1 cellular context compared by ENCODE assay signal in the genomic region with DNA sequence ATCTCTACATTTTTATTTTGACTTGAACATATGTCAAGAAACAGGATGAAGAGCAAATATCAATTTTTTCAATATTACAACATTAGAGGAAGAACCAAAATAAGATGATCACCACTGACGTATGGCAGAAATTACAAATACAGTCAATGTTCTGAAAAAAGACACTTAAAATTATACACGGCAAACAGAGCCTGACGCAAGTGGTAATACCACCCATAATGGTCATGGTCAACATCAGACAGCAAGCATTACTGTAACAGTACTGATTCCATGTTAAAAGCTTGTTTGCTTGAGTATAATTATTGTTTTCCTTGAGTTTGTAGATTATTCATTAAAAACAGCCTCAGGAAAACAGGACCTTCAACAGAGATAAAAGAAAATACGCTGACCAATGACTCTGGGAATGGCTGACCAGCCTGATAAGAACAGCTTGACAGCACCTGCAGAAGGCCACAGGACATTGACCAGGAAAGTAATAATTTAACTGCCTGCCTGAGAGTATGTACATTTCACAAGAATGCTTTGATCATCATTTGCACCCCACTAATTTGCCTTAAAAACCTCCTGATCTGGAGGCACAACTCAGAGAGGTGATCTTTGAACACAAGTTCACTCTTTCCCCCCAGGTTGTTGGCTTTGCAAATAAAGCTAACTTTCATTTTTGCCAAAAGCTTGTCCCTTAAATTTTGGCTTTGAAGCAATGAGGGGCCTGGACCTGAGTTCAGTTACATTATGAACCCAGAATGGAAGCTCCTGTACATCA.
TF ChIP-seq lines count a peak whose summit lies in the region.

No MANE protein-coding gene starts in this region.

TF ChIP-seq in HepG2, 621 proteins besides CTCF, POLR2A, EP300 and RAD21 (continued from another document and continues in another):
- TF ChIP-seq, protein P1, sequence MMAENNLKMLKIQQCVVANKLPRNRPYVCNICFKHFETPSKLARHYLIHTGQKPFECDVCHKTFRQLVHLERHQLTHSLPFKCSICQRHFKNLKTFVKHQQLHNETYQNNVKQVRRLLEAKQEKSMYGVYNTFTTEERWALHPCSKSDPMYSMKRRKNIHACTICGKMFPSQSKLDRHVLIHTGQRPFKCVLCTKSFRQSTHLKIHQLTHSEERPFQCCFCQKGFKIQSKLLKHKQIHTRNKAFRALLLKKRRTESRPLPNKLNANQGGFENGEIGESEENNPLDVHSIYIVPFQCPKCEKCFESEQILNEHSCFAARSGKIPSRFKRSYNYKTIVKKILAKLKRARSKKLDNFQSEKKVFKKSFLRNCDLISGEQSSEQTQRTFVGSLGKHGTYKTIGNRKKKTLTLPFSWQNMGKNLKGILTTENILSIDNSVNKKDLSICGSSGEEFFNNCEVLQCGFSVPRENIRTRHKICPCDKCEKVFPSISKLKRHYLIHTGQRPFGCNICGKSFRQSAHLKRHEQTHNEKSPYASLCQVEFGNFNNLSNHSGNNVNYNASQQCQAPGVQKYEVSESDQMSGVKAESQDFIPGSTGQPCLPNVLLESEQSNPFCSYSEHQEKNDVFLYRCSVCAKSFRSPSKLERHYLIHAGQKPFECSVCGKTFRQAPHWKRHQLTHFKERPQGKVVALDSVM (CRISPR knock-in tag; IDR thresholded peaks at IDR 0.05): 0 out of 2 replicates have a peak, but pooled peaks have one; percentile 23
- TF ChIP-seq NFYB (CRISPR knock-in tag; IDR thresholded peaks at IDR 0.05) (peak; percentile 39), ZKSCAN1 (IDR thresholded peaks at IDR 0.05; ENCODE audit: low read length) (peak; percentile 11; the same call in 1 of the 2 replicates), KLF16 (CRISPR knock-in tag; IDR thresholded peaks at IDR 0.05) (peak in 1 of 2 experiments; percentile 41; a peak in 1 of 4 replicates), RFX3 (CRISPR knock-in tag; IDR thresholded peaks at IDR 0.05) (no peak), SMAD1 (CRISPR knock-in tag; IDR thresholded peaks at IDR 0.05; ENCODE audit: borderline replicate concordance, low read depth) (no peak), PPARG (CRISPR knock-in tag; conservative IDR thresholded peaks at IDR 0.05) (peak; percentile 57; the same call in 1 of the 2 replicates), EED (CRISPR knock-in tag; IDR thresholded peaks at IDR 0.05) (no peak), PHF5A (CRISPR knock-in tag; IDR thresholded peaks at IDR 0.05; ENCODE audit: low read depth, unreplicated experiment) (no peak), ZNF569 (CRISPR knock-in tag; IDR thresholded peaks at IDR 0.05; ENCODE audit: borderline replicate concordance) (no peak), ZNF891 (CRISPR knock-in tag; IDR thresholded peaks at IDR 0.05) (no peak), ZNF790 (CRISPR knock-in tag; IDR thresholded peaks at IDR 0.05; ENCODE audit: borderline replicate concordance) (no peak), ZNF816 (CRISPR knock-in tag; IDR thresholded peaks at IDR 0.05; ENCODE audit: borderline replicate concordance) (no peak; the same call in 1 of the 2 replicates), ZNF530 (CRISPR knock-in tag; IDR thresholded peaks at IDR 0.05; ENCODE audit: low read depth) (no peak), ZNF7 (CRISPR knock-in tag; IDR thresholded peaks at IDR 0.05) (no peak), ZSCAN9 (CRISPR knock-in tag; IDR thresholded peaks at IDR 0.05; ENCODE audit: borderline replicate concordance) (peak; percentile 27; the same call in 1 of the 2 replicates), TSC22D2 (CRISPR knock-in tag; IDR thresholded peaks at IDR 0.05; ENCODE audit: borderline replicate concordance) (no peak), TMF1 (CRISPR knock-in tag; IDR thresholded peaks at IDR 0.05; ENCODE audit: low read depth) (no peak), CBX2 (IDR thresholded peaks at IDR 0.05; ENCODE audit: low read depth, low read length) (no peak), CBX2 (CRISPR knock-in tag; IDR thresholded peaks at IDR 0.05; ENCODE audit: low read depth) (no peak)
- TF ChIP-seq, protein P2, sequence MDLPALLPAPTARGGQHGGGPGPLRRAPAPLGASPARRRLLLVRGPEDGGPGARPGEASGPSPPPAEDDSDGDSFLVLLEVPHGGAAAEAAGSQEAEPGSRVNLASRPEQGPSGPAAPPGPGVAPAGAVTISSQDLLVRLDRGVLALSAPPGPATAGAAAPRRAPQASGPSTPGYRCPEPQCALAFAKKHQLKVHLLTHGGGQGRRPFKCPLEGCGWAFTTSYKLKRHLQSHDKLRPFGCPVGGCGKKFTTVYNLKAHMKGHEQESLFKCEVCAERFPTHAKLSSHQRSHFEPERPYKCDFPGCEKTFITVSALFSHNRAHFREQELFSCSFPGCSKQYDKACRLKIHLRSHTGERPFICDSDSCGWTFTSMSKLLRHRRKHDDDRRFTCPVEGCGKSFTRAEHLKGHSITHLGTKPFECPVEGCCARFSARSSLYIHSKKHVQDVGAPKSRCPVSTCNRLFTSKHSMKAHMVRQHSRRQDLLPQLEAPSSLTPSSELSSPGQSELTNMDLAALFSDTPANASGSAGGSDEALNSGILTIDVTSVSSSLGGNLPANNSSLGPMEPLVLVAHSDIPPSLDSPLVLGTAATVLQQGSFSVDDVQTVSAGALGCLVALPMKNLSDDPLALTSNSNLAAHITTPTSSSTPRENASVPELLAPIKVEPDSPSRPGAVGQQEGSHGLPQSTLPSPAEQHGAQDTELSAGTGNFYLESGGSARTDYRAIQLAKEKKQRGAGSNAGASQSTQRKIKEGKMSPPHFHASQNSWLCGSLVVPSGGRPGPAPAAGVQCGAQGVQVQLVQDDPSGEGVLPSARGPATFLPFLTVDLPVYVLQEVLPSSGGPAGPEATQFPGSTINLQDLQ (CRISPR knock-in tag; IDR thresholded peaks at IDR 0.05): no peak
- TF ChIP-seq, protein P3, sequence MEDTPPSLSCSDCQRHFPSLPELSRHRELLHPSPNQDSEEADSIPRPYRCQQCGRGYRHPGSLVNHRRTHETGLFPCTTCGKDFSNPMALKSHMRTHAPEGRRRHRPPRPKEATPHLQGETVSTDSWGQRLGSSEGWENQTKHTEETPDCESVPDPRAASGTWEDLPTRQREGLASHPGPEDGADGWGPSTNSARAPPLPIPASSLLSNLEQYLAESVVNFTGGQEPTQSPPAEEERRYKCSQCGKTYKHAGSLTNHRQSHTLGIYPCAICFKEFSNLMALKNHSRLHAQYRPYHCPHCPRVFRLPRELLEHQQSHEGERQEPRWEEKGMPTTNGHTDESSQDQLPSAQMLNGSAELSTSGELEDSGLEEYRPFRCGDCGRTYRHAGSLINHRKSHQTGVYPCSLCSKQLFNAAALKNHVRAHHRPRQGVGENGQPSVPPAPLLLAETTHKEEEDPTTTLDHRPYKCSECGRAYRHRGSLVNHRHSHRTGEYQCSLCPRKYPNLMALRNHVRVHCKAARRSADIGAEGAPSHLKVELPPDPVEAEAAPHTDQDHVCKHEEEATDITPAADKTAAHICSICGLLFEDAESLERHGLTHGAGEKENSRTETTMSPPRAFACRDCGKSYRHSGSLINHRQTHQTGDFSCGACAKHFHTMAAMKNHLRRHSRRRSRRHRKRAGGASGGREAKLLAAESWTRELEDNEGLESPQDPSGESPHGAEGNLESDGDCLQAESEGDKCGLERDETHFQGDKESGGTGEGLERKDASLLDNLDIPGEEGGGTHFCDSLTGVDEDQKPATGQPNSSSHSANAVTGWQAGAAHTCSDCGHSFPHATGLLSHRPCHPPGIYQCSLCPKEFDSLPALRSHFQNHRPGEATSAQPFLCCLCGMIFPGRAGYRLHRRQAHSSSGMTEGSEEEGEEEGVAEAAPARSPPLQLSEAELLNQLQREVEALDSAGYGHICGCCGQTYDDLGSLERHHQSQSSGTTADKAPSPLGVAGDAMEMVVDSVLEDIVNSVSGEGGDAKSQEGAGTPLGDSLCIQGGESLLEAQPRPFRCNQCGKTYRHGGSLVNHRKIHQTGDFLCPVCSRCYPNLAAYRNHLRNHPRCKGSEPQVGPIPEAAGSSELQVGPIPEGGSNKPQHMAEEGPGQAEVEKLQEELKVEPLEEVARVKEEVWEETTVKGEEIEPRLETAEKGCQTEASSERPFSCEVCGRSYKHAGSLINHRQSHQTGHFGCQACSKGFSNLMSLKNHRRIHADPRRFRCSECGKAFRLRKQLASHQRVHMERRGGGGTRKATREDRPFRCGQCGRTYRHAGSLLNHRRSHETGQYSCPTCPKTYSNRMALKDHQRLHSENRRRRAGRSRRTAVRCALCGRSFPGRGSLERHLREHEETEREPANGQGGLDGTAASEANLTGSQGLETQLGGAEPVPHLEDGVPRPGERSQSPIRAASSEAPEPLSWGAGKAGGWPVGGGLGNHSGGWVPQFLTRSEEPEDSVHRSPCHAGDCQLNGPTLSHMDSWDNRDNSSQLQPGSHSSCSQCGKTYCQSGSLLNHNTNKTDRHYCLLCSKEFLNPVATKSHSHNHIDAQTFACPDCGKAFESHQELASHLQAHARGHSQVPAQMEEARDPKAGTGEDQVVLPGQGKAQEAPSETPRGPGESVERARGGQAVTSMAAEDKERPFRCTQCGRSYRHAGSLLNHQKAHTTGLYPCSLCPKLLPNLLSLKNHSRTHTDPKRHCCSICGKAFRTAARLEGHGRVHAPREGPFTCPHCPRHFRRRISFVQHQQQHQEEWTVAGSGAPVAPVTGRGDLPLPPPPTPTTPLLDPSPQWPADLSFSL (CRISPR knock-in tag; IDR thresholded peaks at IDR 0.05): no peak
- TF ChIP-seq, protein P4, sequence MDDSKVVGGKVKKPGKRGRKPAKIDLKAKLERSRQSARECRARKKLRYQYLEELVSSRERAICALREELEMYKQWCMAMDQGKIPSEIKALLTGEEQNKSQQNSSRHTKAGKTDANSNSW (CRISPR knock-in tag; IDR thresholded peaks at IDR 0.05; ENCODE audit: borderline replicate concordance): no peak
- TF ChIP-seq, protein P5, sequence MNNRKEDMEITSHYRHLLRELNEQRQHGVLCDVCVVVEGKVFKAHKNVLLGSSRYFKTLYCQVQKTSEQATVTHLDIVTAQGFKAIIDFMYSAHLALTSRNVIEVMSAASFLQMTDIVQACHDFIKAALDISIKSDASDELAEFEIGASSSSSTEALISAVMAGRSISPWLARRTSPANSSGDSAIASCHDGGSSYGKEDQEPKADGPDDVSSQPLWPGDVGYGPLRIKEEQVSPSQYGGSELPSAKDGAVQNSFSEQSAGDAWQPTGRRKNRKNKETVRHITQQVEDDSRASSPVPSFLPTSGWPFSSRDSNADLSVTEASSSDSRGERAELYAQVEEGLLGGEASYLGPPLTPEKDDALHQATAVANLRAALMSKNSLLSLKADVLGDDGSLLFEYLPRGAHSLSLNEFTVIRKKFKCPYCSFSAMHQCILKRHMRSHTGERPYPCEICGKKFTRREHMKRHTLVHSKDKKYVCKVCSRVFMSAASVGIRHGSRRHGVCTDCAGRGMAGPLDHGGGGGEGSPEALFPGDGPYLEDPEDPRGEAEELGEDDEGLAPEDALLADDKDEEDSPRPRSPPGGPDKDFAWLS (CRISPR knock-in tag; IDR thresholded peaks at IDR 0.05; ENCODE audit: borderline replicate concordance): 0 out of 2 replicates have a peak, but pooled peaks have one; percentile 63
- TF ChIP-seq, protein P6, sequence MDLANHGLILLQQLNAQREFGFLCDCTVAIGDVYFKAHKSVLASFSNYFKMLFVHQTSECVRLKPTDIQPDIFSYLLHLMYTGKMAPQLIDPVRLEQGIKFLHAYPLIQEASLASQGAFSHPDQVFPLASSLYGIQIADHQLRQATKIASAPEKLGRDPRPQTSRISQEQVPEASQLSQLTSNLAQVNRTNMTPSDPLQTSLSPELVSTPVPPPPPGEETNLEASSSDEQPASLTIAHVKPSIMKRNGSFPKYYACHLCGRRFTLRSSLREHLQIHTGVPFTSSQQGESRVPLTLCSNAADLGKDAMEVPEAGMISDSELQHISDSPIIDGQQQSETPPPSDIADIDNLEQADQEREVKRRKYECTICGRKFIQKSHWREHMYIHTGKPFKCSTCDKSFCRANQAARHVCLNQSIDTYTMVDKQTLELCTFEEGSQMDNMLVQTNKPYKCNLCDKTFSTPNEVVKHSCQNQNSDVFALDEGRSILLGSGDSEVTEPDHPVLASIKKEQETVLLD (CRISPR knock-in tag; IDR thresholded peaks at IDR 0.05; ENCODE audit: low read depth): no peak
- TF ChIP-seq, protein P7, sequence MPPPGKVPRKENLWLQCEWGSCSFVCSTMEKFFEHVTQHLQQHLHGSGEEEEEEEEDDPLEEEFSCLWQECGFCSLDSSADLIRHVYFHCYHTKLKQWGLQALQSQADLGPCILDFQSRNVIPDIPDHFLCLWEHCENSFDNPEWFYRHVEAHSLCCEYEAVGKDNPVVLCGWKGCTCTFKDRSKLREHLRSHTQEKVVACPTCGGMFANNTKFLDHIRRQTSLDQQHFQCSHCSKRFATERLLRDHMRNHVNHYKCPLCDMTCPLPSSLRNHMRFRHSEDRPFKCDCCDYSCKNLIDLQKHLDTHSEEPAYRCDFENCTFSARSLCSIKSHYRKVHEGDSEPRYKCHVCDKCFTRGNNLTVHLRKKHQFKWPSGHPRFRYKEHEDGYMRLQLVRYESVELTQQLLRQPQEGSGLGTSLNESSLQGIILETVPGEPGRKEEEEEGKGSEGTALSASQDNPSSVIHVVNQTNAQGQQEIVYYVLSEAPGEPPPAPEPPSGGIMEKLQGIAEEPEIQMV (CRISPR knock-in tag; IDR thresholded peaks at IDR 0.05; ENCODE audit: low read depth): no peak
- TF ChIP-seq, protein P8, sequence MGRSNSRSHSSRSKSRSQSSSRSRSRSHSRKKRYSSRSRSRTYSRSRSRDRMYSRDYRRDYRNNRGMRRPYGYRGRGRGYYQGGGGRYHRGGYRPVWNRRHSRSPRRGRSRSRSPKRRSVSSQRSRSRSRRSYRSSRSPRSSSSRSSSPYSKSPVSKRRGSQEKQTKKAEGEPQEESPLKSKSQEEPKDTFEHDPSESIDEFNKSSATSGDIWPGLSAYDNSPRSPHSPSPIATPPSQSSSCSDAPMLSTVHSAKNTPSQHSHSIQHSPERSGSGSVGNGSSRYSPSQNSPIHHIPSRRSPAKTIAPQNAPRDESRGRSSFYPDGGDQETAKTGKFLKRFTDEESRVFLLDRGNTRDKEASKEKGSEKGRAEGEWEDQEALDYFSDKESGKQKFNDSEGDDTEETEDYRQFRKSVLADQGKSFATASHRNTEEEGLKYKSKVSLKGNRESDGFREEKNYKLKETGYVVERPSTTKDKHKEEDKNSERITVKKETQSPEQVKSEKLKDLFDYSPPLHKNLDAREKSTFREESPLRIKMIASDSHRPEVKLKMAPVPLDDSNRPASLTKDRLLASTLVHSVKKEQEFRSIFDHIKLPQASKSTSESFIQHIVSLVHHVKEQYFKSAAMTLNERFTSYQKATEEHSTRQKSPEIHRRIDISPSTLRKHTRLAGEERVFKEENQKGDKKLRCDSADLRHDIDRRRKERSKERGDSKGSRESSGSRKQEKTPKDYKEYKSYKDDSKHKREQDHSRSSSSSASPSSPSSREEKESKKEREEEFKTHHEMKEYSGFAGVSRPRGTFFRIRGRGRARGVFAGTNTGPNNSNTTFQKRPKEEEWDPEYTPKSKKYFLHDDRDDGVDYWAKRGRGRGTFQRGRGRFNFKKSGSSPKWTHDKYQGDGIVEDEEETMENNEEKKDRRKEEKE (IDR thresholded peaks at IDR 0.05): no peak
- TF ChIP-seq, protein P9, sequence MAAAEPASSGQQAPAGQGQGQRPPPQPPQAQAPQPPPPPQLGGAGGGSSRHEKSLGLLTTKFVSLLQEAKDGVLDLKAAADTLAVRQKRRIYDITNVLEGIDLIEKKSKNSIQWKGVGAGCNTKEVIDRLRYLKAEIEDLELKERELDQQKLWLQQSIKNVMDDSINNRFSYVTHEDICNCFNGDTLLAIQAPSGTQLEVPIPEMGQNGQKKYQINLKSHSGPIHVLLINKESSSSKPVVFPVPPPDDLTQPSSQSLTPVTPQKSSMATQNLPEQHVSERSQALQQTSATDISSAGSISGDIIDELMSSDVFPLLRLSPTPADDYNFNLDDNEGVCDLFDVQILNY (CRISPR knock-in tag; conservative IDR thresholded peaks at IDR 0.05): no peak
- TF ChIP-seq, protein P10, sequence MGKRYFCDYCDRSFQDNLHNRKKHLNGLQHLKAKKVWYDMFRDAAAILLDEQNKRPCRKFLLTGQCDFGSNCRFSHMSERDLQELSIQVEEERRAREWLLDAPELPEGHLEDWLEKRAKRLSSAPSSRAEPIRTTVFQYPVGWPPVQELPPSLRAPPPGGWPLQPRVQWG (CRISPR knock-in tag; IDR thresholded peaks at IDR 0.05; ENCODE audit: borderline replicate concordance, low read depth): no peak
